ENCODE assay signal across 38 cellular contexts in genomic region chr5:169439362-169439761, GRCh38.
"Had no signal": no experiment of that assay in that cellular context is flagged by ENCODE, and none has a peak within 500 bp of the region (broad histone marks: within the 10 kb centered on the region; RNA-seq: fewer than 3 reads in every experiment).

No MANE protein-coding gene starts in this region.

- H3K9me3 Mint-ChIP-seq: activated CD4-positive, alpha-beta memory T cell treated with anti-CD3 and anti-CD28 coated beads, Interleukin-2, amount 10 ng/mL, durations not matched to agents 7 days and 5 days; activated CD4-positive, alpha-beta T cell treated with anti-CD3 and anti-CD28 coated beads, Interleukin-2, amount 10 ng/mL, durations not matched to agents 7 days and 5 days; activated naive CD4-positive, alpha-beta T cell treated with anti-CD3 and anti-CD28 coated beads, Interleukin-2, amount 10 ng/mL, durations not matched to agents 7 days and 5 days; activated naive CD4-positive, alpha-beta T cell treated with anti-CD3 and anti-CD28 coated beads, Interleukin-2, amount 50 U/mL, for 24 hours; activated naive CD8-positive, alpha-beta T cell treated with anti-CD3 and anti-CD28 coated beads, Interleukin-2, amount 10 ng/mL, durations not matched to agents 7 days and 5 days; activated naive CD8-positive, alpha-beta T cell treated with anti-CD3 and anti-CD28 coated beads, Interleukin-2, amount 50 U/mL, for 24 hours; activated T-cell treated with anti-CD3 and anti-CD28 coated beads, Interleukin-2, amount 50 U/mL, for 24 hours; activated T-helper 2 cell treated with anti-CD3 and anti-CD28 coated beads, Interferon-gamma antibody, Interleukin-2, Interleukin-4, amounts not matched to agents 10 μg/mL and 5 μg/mL and 100 μg/mL, durations not matched to agents 14 hours and 24 hours and 36 hours; brain; central memory CD8-positive, alpha-beta T cell; T-helper 1 cell treated with Interleukin-12 subunit alpha and Interleukin-12 subunit beta and Interleukin-4 antibody, amounts not matched to agents 30 μg/mL and 1 μg/mL, for 36 hours; T-helper 2 cell treated with Interferon-gamma antibody and Interleukin-4, amounts not matched to agents 5 μg/mL and 100 μg/mL, for 36 hours; WTC11 had no signal

- H3K9me3 ChIP-seq: ascending aorta had no signal

- H3K27ac ChIP-seq: ascending aorta, cardiac muscle cell, WERI-Rb-1 had no signal

- ATAC-seq: activated CD4-positive, alpha-beta T cell treated with anti-CD3 and anti-CD28 coated beads for 36 hours; activated CD4-positive, CD25-positive, alpha-beta regulatory T cell treated with anti-CD3 and anti-CD28 coated beads, Interleukin-2, amount 50 U/mL, for 24 hours; activated CD8-positive, alpha-beta memory T cell treated with anti-CD3 and anti-CD28 coated beads, Interleukin-2, amount 10 ng/mL, durations not matched to agents 7 days and 5 days; activated CD8-positive, alpha-beta T cell treated with anti-CD3 and anti-CD28 coated beads, Interleukin-2, amount 10 ng/mL, durations not matched to agents 7 days and 5 days; activated naive CD8-positive, alpha-beta T cell treated with anti-CD3 and anti-CD28 coated beads, Interleukin-2, amount 50 U/mL, for 24 hours; WTC11 had no signal

- H3K4me1 ChIP-seq: ascending aorta had no signal

- H3K4me3 ChIP-seq: ascending aorta, cardiac muscle cell had no signal

- H3K36me3 Mint-ChIP-seq: activated CD8-positive, alpha-beta memory T cell treated with anti-CD3 and anti-CD28 coated beads, Interleukin-2, amount 10 ng/mL, durations not matched to agents 7 days and 5 days; activated naive CD4-positive, alpha-beta T cell treated with anti-CD3 and anti-CD28 coated beads, Interleukin-2, amount 10 ng/mL, durations not matched to agents 7 days and 5 days; activated naive CD4-positive, alpha-beta T cell treated with anti-CD3 and anti-CD28 coated beads, Interleukin-2, amount 50 U/mL, for 24 hours; activated naive CD8-positive, alpha-beta T cell; activated naive CD8-positive, alpha-beta T cell treated with anti-CD3 and anti-CD28 coated beads, Interleukin-2, amount 10 ng/mL, durations not matched to agents 7 days and 5 days; brain; WTC11 had no signal

- H3K27ac Mint-ChIP-seq: activated CD4-positive, alpha-beta memory T cell treated with anti-CD3 and anti-CD28 coated beads, Interleukin-2, amount 10 ng/mL, durations not matched to agents 7 days and 5 days; activated CD4-positive, alpha-beta T cell treated with anti-CD3 and anti-CD28 coated beads for 36 hours; activated CD4-positive, alpha-beta T cell treated with anti-CD3 and anti-CD28 coated beads, Interleukin-2, amount 10 ng/mL, durations not matched to agents 7 days and 5 days; activated CD8-positive, alpha-beta memory T cell treated with anti-CD3 and anti-CD28 coated beads, Interleukin-2, amount 10 ng/mL, durations not matched to agents 7 days and 5 days; activated CD8-positive, alpha-beta T cell treated with anti-CD3 and anti-CD28 coated beads, Interleukin-2, amount 10 ng/mL, durations not matched to agents 7 days and 5 days; activated naive CD4-positive, alpha-beta T cell treated with anti-CD3 and anti-CD28 coated beads, Interleukin-2, amount 10 ng/mL, durations not matched to agents 7 days and 5 days; activated naive CD4-positive, alpha-beta T cell treated with anti-CD3 and anti-CD28 coated beads, Interleukin-2, amount 50 U/mL, for 24 hours; activated naive CD8-positive, alpha-beta T cell; activated naive CD8-positive, alpha-beta T cell treated with anti-CD3 and anti-CD28 coated beads, Interleukin-2, amount 10 ng/mL, durations not matched to agents 7 days and 5 days; activated naive CD8-positive, alpha-beta T cell treated with anti-CD3 and anti-CD28 coated beads, Interleukin-2, amount 50 U/mL, for 24 hours; activated T-cell treated with anti-CD3 and anti-CD28 coated beads, Interleukin-2, amount 50 U/mL, for 24 hours; activated T-helper 2 cell treated with anti-CD3 and anti-CD28 coated beads, Interferon-gamma antibody, Interleukin-2, Interleukin-4, amounts not matched to agents 10 μg/mL and 5 μg/mL and 100 μg/mL, durations not matched to agents 14 hours and 24 hours and 36 hours; brain; T-helper 1 cell treated with Interleukin-12 subunit alpha and Interleukin-12 subunit beta and Interleukin-4 antibody, amounts not matched to agents 30 μg/mL and 1 μg/mL, for 36 hours; T-helper 2 cell treated with Interferon-gamma antibody and Interleukin-4, amounts not matched to agents 5 μg/mL and 100 μg/mL, for 36 hours; WTC11 had no signal

- H3K27me3 ChIP-seq: ascending aorta had no signal

- DNase-seq: activated CD4-positive, alpha-beta memory T cell treated with anti-CD3 and anti-CD28 coated beads, Interleukin-2, amount 10 ng/mL, durations not matched to agents 7 days and 5 days; activated CD4-positive, alpha-beta T cell treated with anti-CD3 and anti-CD28 coated beads for 1 hour; activated CD4-positive, alpha-beta T cell treated with anti-CD3 and anti-CD28 coated beads for 36 hours; activated CD4-positive, alpha-beta T cell treated with anti-CD3 and anti-CD28 coated beads for 48 hours; activated CD4-positive, alpha-beta T cell treated with anti-CD3 and anti-CD28 coated beads, Interleukin-2, amount 10 ng/mL, durations not matched to agents 7 days and 5 days; activated CD4-positive, alpha-beta T cell treated with anti-CD3 and anti-CD28 coated beads, Interleukin-2, amount 50 U/mL, for 48 hours; activated CD4-positive, CD25-positive, alpha-beta regulatory T cell; activated CD8-positive, alpha-beta memory T cell treated with anti-CD3 and anti-CD28 coated beads for 24 hours; activated CD8-positive, alpha-beta memory T cell treated with anti-CD3 and anti-CD28 coated beads, Interleukin-2, amount 10 ng/mL, durations not matched to agents 7 days and 5 days; activated CD8-positive, alpha-beta memory T cell treated with anti-CD3 and anti-CD28 coated beads, Interleukin-2, amount 50 U/mL, for 48 hours; activated CD8-positive, alpha-beta T cell treated with anti-CD3 and anti-CD28 coated beads, Interleukin-2, amount 10 ng/mL, durations not matched to agents 7 days and 5 days; activated effector memory CD4-positive, alpha-beta T cell treated with Interleukin-2 at 50 U/mL for 16 hours; activated gamma-delta T cell; activated naive CD4-positive, alpha-beta T cell treated with anti-CD3 and anti-CD28 coated beads, Interleukin-2, amount 10 ng/mL, durations not matched to agents 7 days and 5 days; activated naive CD4-positive, alpha-beta T cell treated with Interleukin-2 at 50 U/mL for 16 hours; activated naive CD8-positive, alpha-beta T cell treated with anti-CD3 and anti-CD28 coated beads, Interleukin-2, amount 10 ng/mL, durations not matched to agents 7 days and 5 days; activated naive CD8-positive, alpha-beta T cell treated with anti-CD3 and anti-CD28 coated beads, Interleukin-2, amount 50 U/mL, for 24 hours; activated T-cell treated with anti-CD3 and anti-CD28 coated beads, Interleukin-2, amount 50 U/mL, for 24 hours; activated T-cell treated with anti-CD3 and anti-CD28 coated beads, Interleukin-2, amount 50 U/mL, for 48 hours; amygdala; anterior cingulate cortex; caudate nucleus; cerebellar nuclear complex; T-helper 1 cell; T-helper 2 cell; T-helper 9 cell; WERI-Rb-1 had no signal

- H3K27me3 Mint-ChIP-seq: activated CD4-positive, alpha-beta T cell treated with anti-CD3 and anti-CD28 coated beads for 36 hours had no signal

- H3K36me3 ChIP-seq: ascending aorta, cardiac muscle cell, WERI-Rb-1 had no signal

- H3K4me1 Mint-ChIP-seq: activated CD4-positive, alpha-beta memory T cell treated with anti-CD3 and anti-CD28 coated beads, Interleukin-2, amount 10 ng/mL, durations not matched to agents 7 days and 5 days; activated CD4-positive, alpha-beta T cell treated with anti-CD3 and anti-CD28 coated beads for 36 hours; activated CD4-positive, alpha-beta T cell treated with anti-CD3 and anti-CD28 coated beads, Interleukin-2, amount 10 ng/mL, durations not matched to agents 7 days and 5 days; activated CD8-positive, alpha-beta memory T cell treated with anti-CD3 and anti-CD28 coated beads, Interleukin-2, amount 10 ng/mL, durations not matched to agents 7 days and 5 days; activated naive CD4-positive, alpha-beta T cell treated with anti-CD3 and anti-CD28 coated beads, Interleukin-2, amount 10 ng/mL, durations not matched to agents 7 days and 5 days; activated naive CD4-positive, alpha-beta T cell treated with anti-CD3 and anti-CD28 coated beads, Interleukin-2, amount 50 U/mL, for 24 hours; activated naive CD8-positive, alpha-beta T cell treated with anti-CD3 and anti-CD28 coated beads, Interleukin-2, amount 10 ng/mL, durations not matched to agents 7 days and 5 days; activated naive CD8-positive, alpha-beta T cell treated with anti-CD3 and anti-CD28 coated beads, Interleukin-2, amount 50 U/mL, for 24 hours; brain; central memory CD8-positive, alpha-beta T cell; WTC11 had no signal

- H3K4me3 Mint-ChIP-seq: activated CD4-positive, alpha-beta memory T cell treated with anti-CD3 and anti-CD28 coated beads, Interleukin-2, amount 10 ng/mL, durations not matched to agents 7 days and 5 days; activated CD4-positive, alpha-beta T cell treated with anti-CD3 and anti-CD28 coated beads for 36 hours; activated CD4-positive, alpha-beta T cell treated with anti-CD3 and anti-CD28 coated beads, Interleukin-2, amount 10 ng/mL, durations not matched to agents 7 days and 5 days; activated CD8-positive, alpha-beta memory T cell treated with anti-CD3 and anti-CD28 coated beads, Interleukin-2, amount 10 ng/mL, durations not matched to agents 7 days and 5 days; activated CD8-positive, alpha-beta T cell treated with anti-CD3 and anti-CD28 coated beads, Interleukin-2, amount 10 ng/mL, durations not matched to agents 7 days and 5 days; activated naive CD4-positive, alpha-beta T cell treated with anti-CD3 and anti-CD28 coated beads, Interleukin-2, amount 10 ng/mL, durations not matched to agents 7 days and 5 days; activated naive CD4-positive, alpha-beta T cell treated with anti-CD3 and anti-CD28 coated beads, Interleukin-2, amount 50 U/mL, for 24 hours; activated naive CD8-positive, alpha-beta T cell; activated naive CD8-positive, alpha-beta T cell treated with anti-CD3 and anti-CD28 coated beads, Interleukin-2, amount 10 ng/mL, durations not matched to agents 7 days and 5 days; activated naive CD8-positive, alpha-beta T cell treated with anti-CD3 and anti-CD28 coated beads, Interleukin-2, amount 50 U/mL, for 24 hours; activated T-cell treated with anti-CD3 and anti-CD28 coated beads, Interleukin-2, amount 50 U/mL, for 24 hours; brain; central memory CD8-positive, alpha-beta T cell; T-helper 1 cell treated with Interleukin-12 subunit alpha and Interleukin-12 subunit beta and Interleukin-4 antibody, amounts not matched to agents 30 μg/mL and 1 μg/mL, for 36 hours; T-helper 2 cell treated with Interferon-gamma antibody and Interleukin-4, amounts not matched to agents 5 μg/mL and 100 μg/mL, for 36 hours; WTC11 had no signal
